In genomic region chr5:25975881-25976280, GRCh38 we compare ENCODE assay signal across 27 cellular contexts.
DNase-seq lines count a peak whose midpoint lies in the region; ATAC-seq, FAIRE-seq and TF ChIP-seq lines count a peak whose summit lies in the region.
"Had no signal": no experiment of that assay in that cellular context is flagged by ENCODE, and none has a peak within 500 bp of the region (broad histone marks: within the 10 kb centered on the region; RNA-seq: fewer than 3 reads in every experiment).

No MANE protein-coding gene starts in this region.

- H3K4me2 ChIP-seq in A549, result peak overlapping the region; percentile 43
- no peak overlapping the region for H3K4me2 ChIP-seq in PC-3 (ENCODE audit: low read length)

- no peak overlapping the region for H2AFZ ChIP-seq in PC-3 (ENCODE audit: low read length)

- H3F3A ChIP-seq in PC-3 (ENCODE audit: low read length, unreplicated experiment), result no peaks in the 10 kb centered on the region

- no peaks in the 10 kb centered on the region for H3K79me2 ChIP-seq in PC-3 (ENCODE audit: low read length)

- ATAC-seq in A549, result peak; percentile 56 to 84; a peak in 3 of 6 replicates
- no peak for ATAC-seq in PC-3
- no peak for ATAC-seq in HG02798 (IDR thresholded peaks at IDR 0.05; ENCODE audit: poor library complexity, unreplicated experiment)
- ATAC-seq: K562 had no signal

- TF ChIP-seq EP300 in A549 (IDR thresholded peaks at IDR 0.05), result no peak

- H3K4me1 ChIP-seq in A549 (no peaks in the 10 kb centered on the region; the same call in 2 of the 3 replicates), PC-3 (ENCODE audit: insufficient read depth, low read length) (no peaks in the 10 kb centered on the region), right atrium auricular region (no peaks in the 10 kb centered on the region)
- H3K4me1 ChIP-seq: SJSA1 had no signal

- H3K27me3 ChIP-seq in PC-3 (ENCODE audit: low read length), result no peaks in the 10 kb centered on the region
- H3K27me3 ChIP-seq in right atrium auricular region, result no peaks in the 10 kb centered on the region
- H3K27me3 ChIP-seq: SJSA1 had no signal

- POLR2A ChIA-PET in A549 (lab: Yijun Ruan, JAX), result no interaction called here
- POLR2A ChIA-PET in PC-3 (lab: Charles Lee; ENCODE audit: unreplicated experiment), result no interaction called here

- no peak overlapping the region for H3K27ac ChIP-seq in A549
- no peak overlapping the region for H3K27ac ChIP-seq in PC-3 (ENCODE audit: low read length)
- no peak overlapping the region for H3K27ac ChIP-seq in right atrium auricular region
- H3K27ac ChIP-seq: C4-2B, SJSA1 had no signal

- DNase-seq in A549 (ENCODE audit: low read depth in 1 of 2, low spot score in 1 of 2) (no peak), D341Med (ENCODE audit: low spot score) (peak; percentile 25), PC-3 (peak; percentile 7), left kidney (ENCODE audit: low read depth, low spot score) (peak; percentile 1), posterior vena cava (ENCODE audit: low spot score) (no peak), right atrium auricular region (ENCODE audit: low spot score) (no peak)
- no peak for DNase-seq in stimulated activated naive CD4-positive, alpha-beta T cell treated with Interleukin-2 at 50 U/mL for 16 hours (lab: John Stamatoyannopoulos, UW)
- DNase-seq: Calu3; CD8-positive, alpha-beta memory T cell; DMS79 treated with DMSO at 0.1 percent for 48 hours; GF-D8; MV-4-11; NCI-H1105; NCI-H1436 treated with DMSO at 0.1 percent for 48 hours; NCI-H187 treated with DMSO at 0.1 percent for 48 hours; NCI-H2171 treated with DMSO at 0.1 percent for 48 hours; NCI-H345; NCI-H510A treated with DMSO at 0.1 percent for 48 hours; Right ventricle myocardium superior; RPMI8226 had no signal

- no peak for TF ChIP-seq POLR2A in A549 (IDR thresholded peaks at IDR 0.05; ENCODE audit: low read length)

- peaks cover 8% of the 10 kb centered on the region; the same call in 1 of the 3 replicates for H3K9me3 ChIP-seq in A549
- 0 out of 2 replicates have a peak, but pooled peaks cover 4% of the 10 kb centered on the region for H3K9me3 ChIP-seq in PC-3 (ENCODE audit: low read length)
- H3K9me3 ChIP-seq in right atrium auricular region, result no peaks in the 10 kb centered on the region
- H3K9me3 ChIP-seq: SJSA1 had no signal

- no peaks in the 10 kb centered on the region for H4K20me1 ChIP-seq in PC-3 (ENCODE audit: low read length)

- H3K9me2 ChIP-seq in PC-3 (replicated peaks; ENCODE audit: low read length), result no peaks in the 10 kb centered on the region

- CTCF ChIA-PET in A549 (lab: Yijun Ruan, JAX), result no interaction called here
- CTCF ChIA-PET in PC-3 (lab: Charles Lee), result no interaction called here

- WGBS in A549 (ENCODE audit: missing lambda C conversion rate), result 45% methylated on average over 2 of the region's 2 CpGs

- no peak overlapping the region for H3K9ac ChIP-seq in PC-3 (ENCODE audit: low read length)

- no peak for TF ChIP-seq RAD21 in A549 (conservative IDR thresholded peaks at IDR 0.05 in 1 of 2, IDR thresholded peaks at IDR 0.05 in 1 of 2)

- intact Hi-C loops in PC-3 (cut with micrococcal nuclease), result no loop called here
- intact Hi-C loops in posterior vena cava (cut with DNase I), result no loop called here

- FAIRE-seq in A549 (lab: Jason Lieb, UNC), result no peak
- FAIRE-seq: GM12892, GM19239, H54, K562 had no signal

- H3K4me3 ChIP-seq in A549 (no peak overlapping the region), PC-3 (ENCODE audit: low read length) (no peak overlapping the region), right atrium auricular region (no peak overlapping the region)
- H3K4me3 ChIP-seq: K562, SJSA1 had no signal

- no peak for TF ChIP-seq CTCF in A549 (IDR thresholded peaks at IDR 0.05)
- no peak for TF ChIP-seq CTCF in PC-3 (conservative IDR thresholded peaks at IDR 0.05; ENCODE audit: low read depth, low read length)
- TF ChIP-seq CTCF in right atrium auricular region (IDR thresholded peaks at IDR 0.05), result no peak

- no peaks in the 10 kb centered on the region for H3K36me3 ChIP-seq in PC-3 (ENCODE audit: low read depth, low read length)
- H3K36me3 ChIP-seq in right atrium auricular region, result no peaks in the 10 kb centered on the region
- H3K36me3 ChIP-seq: SJSA1 had no signal

- no TSS peak for BruUV-seq in PC-3 (replicated peaks; lab: Mats Ljungman, UMichigan)

TF ChIP-seq in A549, 52 proteins besides CTCF, POLR2A, EP300 and RAD21:
- no peak for TF ChIP-seq TFCP2L1 (CRISPR knock-in tag; IDR thresholded peaks at IDR 0.05)
- no peak for TF ChIP-seq PHF8 (IDR thresholded peaks at IDR 0.05; ENCODE audit: borderline replicate concordance, low read depth)
- peak; percentile 83 for TF ChIP-seq RFX5 (IDR thresholded peaks at IDR 0.05)

Comparison
In these comparisons a context has a peak if more than half of its experiments do, and no peak if none do; other contexts are left out.
1. ATAC-seq: peak in A549 (2 of 2); none in PC-3 (single experiment) and HG02798 (single experiment).
2. DNase-seq: peak in D341Med (single experiment), PC-3 (single experiment) and left kidney (single experiment); none in A549 (0 of 2), stimulated activated naive CD4-positive, alpha-beta T cell treated with Interleukin-2 at 50 U/mL for 16 hours (single experiment), posterior vena cava (single experiment) and right atrium auricular region (single experiment).